ENCODE assay signal across 21 cellular contexts in genomic region chr11:38971141-38971540, GRCh38.
"Had no signal": no experiment of that assay in that cellular context is flagged by ENCODE, and none has a peak within 500 bp of the region (broad histone marks: within the 10 kb centered on the region; RNA-seq: fewer than 3 reads in every experiment).

No MANE protein-coding gene starts in this region.

- H3K27me3 Mint-ChIP-seq: activated CD8-positive, alpha-beta T cell treated with anti-CD3 and anti-CD28 coated beads for 36 hours; dendritic cell treated with granulocyte-macrophage colony-stimulating factor and Interleukin-4, amounts not matched to agents 40 ng/mL and 50 ng/mL, for 4 days; stimulated activated naive B cell treated with anti-CD40 and anti-IgM and Interleukin-4, amounts not matched to agents 10 μg/mL and 1 μg/mL and 100 μg/mL, for 72 hours had no signal

- H3K4me3 Mint-ChIP-seq: activated CD8-positive, alpha-beta T cell treated with anti-CD3 and anti-CD28 coated beads for 36 hours; dendritic cell treated with granulocyte-macrophage colony-stimulating factor and Interleukin-4, amounts not matched to agents 40 ng/mL and 50 ng/mL, for 4 days; natural killer cell; stimulated activated naive B cell treated with anti-CD40 and anti-IgM and Interleukin-4, amounts not matched to agents 10 μg/mL and 1 μg/mL and 100 μg/mL, for 72 hours had no signal

- H3K79me2 ChIP-seq: parathyroid adenoma had no signal

- H3K27me3 ChIP-seq: cardiac muscle cell, esophagus muscularis mucosa, neutrophil, upper lobe of right lung had no signal

- H3K4me3 ChIP-seq: cardiac muscle cell, esophagus muscularis mucosa, thoracic aorta, upper lobe of right lung had no signal

- ATAC-seq: activated CD8-positive, alpha-beta T cell treated with anti-CD3 and anti-CD28 coated beads for 36 hours; left cardiac atrium; natural killer cell; stimulated activated naive B cell treated with anti-CD40 and anti-IgM and Interleukin-4, amounts not matched to agents 10 μg/mL and 1 μg/mL and 100 μg/mL, for 72 hours; upper lobe of right lung had no signal

- DNase-seq: activated CD4-positive, alpha-beta T cell treated with anti-CD3 and anti-CD28 coated beads for 48 hours; activated CD4-positive, CD25-positive, alpha-beta regulatory T cell; activated CD8-positive, alpha-beta memory T cell treated with anti-CD3 and anti-CD28 coated beads, Interleukin-2, amount 50 U/mL, for 4 hours; activated CD8-positive, alpha-beta T cell treated with anti-CD3 and anti-CD28 coated beads for 36 hours; activated effector memory CD4-positive, alpha-beta T cell treated with Interleukin-2 at 50 U/mL for 16 hours; activated naive CD4-positive, alpha-beta T cell treated with anti-CD3 and anti-CD28 coated beads, Interleukin-2, amount 50 U/mL, for 16 hours; activated T-cell treated with anti-CD3 and anti-CD28 coated beads, Interleukin-2, amount 50 U/mL, for 48 hours; effector CD8-positive, alpha-beta T cell; left cardiac atrium; mesendoderm; natural killer cell; stimulated activated naive B cell treated with anti-CD40 and anti-IgM and Interleukin-4, amounts not matched to agents 10 μg/mL and 1 μg/mL and 100 μg/mL, for 72 hours; T-helper 1 cell; T-helper 9 cell; upper lobe of right lung had no signal

- H3K36me3 ChIP-seq: cardiac muscle cell, esophagus muscularis mucosa, neutrophil, thoracic aorta, upper lobe of right lung had no signal

- H3K4me1 ChIP-seq: esophagus muscularis mucosa, upper lobe of right lung had no signal

- H3K9ac ChIP-seq: parathyroid adenoma had no signal

- H3K4me1 Mint-ChIP-seq: natural killer cell; stimulated activated naive B cell treated with anti-CD40 and anti-IgM and Interleukin-4, amounts not matched to agents 10 μg/mL and 1 μg/mL and 100 μg/mL, for 72 hours had no signal

- H3K36me3 Mint-ChIP-seq: natural killer cell; stimulated activated naive B cell treated with anti-CD40 and anti-IgM and Interleukin-4, amounts not matched to agents 10 μg/mL and 1 μg/mL and 100 μg/mL, for 72 hours had no signal

- H3K27ac ChIP-seq: cardiac muscle cell, esophagus muscularis mucosa, neutrophil, thoracic aorta, upper lobe of right lung had no signal

- H3K9me3 ChIP-seq: esophagus muscularis mucosa, neutrophil, thoracic aorta, upper lobe of right lung had no signal

- H3K27ac Mint-ChIP-seq: activated CD8-positive, alpha-beta T cell treated with anti-CD3 and anti-CD28 coated beads for 36 hours; dendritic cell treated with granulocyte-macrophage colony-stimulating factor and Interleukin-4, amounts not matched to agents 40 ng/mL and 50 ng/mL, for 4 days; natural killer cell; stimulated activated naive B cell treated with anti-CD40 and anti-IgM and Interleukin-4, amounts not matched to agents 10 μg/mL and 1 μg/mL and 100 μg/mL, for 72 hours had no signal

- H2AFZ ChIP-seq: parathyroid adenoma had no signal

- H3K9me3 Mint-ChIP-seq: stimulated activated naive B cell treated with anti-CD40 and anti-IgM and Interleukin-4, amounts not matched to agents 10 μg/mL and 1 μg/mL and 100 μg/mL, for 72 hours had no signal
